Comparison of ENCODE assay signal across 8 cellular contexts in genomic region chr1:218344814-218345672, GRCh38. TPM values are rescaled to one million over a fixed set of nuclear protein-coding genes. Genes with fewer than 3 reads are reported as not detected.
DNase-seq lines count a peak whose midpoint lies in the region; ATAC-seq and TF ChIP-seq lines count a peak whose summit lies in the region.

TSS of gene TGFB2 (plus strand) at chr1:218345336. CDS start at chr1:218346702, 1,366 bp downstream.

- H3K36me3 ChIP-seq in A673 (ENCODE audit: insufficient read depth, low read length, poor library complexity, severe bottlenecking) (no peaks in the 10 kb centered on the region), cardiac muscle cell (no peaks in the 10 kb centered on the region)

- TF ChIP-seq CTCF in A673 (conservative IDR thresholded peaks at IDR 0.05; ENCODE audit: low read depth, low read length) (0 out of 2 replicates have a peak, but pooled peaks have one; percentile 19), GM12864 (IDR thresholded peaks at IDR 0.05; ENCODE audit: low read depth, low read length, missing control alignments) (no peak), cardiac muscle cell (IDR thresholded peaks at IDR 0.05; ENCODE audit: low read depth, low read length) (peak; percentile 9), omental fat pad (IDR thresholded peaks at IDR 0.05) (no peak)

- H3K27ac ChIP-seq in A673 (ENCODE audit: low read depth, low read length, poor library complexity, severe bottlenecking) (no peak within 1 kb of the TSS), cardiac muscle cell (peak within 1 kb of the TSS; percentile 93)

- H3K27me3 Mint-ChIP-seq in activated naive CD8-positive, alpha-beta T cell treated with anti-CD3 and anti-CD28 coated beads, Interleukin-2, amount 10 ng/mL, durations not matched to agents 7 days and 5 days: peaks cover 40% of the 10 kb centered on the region

- H3K4me1 ChIP-seq in A673 (ENCODE audit: insufficient read depth, low read length, poor library complexity, severe bottlenecking): peaks cover 27% of the 10 kb centered on the region
- H3K4me1 ChIP-seq in cardiac muscle cell (ENCODE audit: low read depth): peaks cover 33% of the 10 kb centered on the region

- H3K4me3 ChIP-seq in A673 (ENCODE audit: low read depth, low read length, poor library complexity, severe bottlenecking): peak within 1 kb of the TSS; percentile 57
- H3K4me3 ChIP-seq in GM12864 (ENCODE audit: low read depth, low read length): peak within 1 kb of the TSS; percentile 52
- peak within 1 kb of the TSS; percentile 94 for H3K4me3 ChIP-seq in cardiac muscle cell

- H3K36me3 Mint-ChIP-seq in activated naive CD8-positive, alpha-beta T cell treated with anti-CD3 and anti-CD28 coated beads, Interleukin-2, amount 10 ng/mL, durations not matched to agents 7 days and 5 days: peaks cover 2% of the 10 kb centered on the region

- H3K9me3 ChIP-seq in A673 (ENCODE audit: low read depth, low read length, poor library complexity, severe bottlenecking): no peaks in the 10 kb centered on the region
- H3K9me3 ChIP-seq in cardiac muscle cell (ENCODE audit: low read depth): no peaks in the 10 kb centered on the region

- intact Hi-C loops in A673 (cut with micrococcal nuclease; ENCODE audit: unreplicated experiment): loop anchor here (5.0 to 10.0 kb wide), 7 partner anchors 177 to 1220 kb away; no protein-coding TSS in a partner anchor

- ATAC-seq in HG02798 (IDR thresholded peaks at IDR 0.05; ENCODE audit: poor library complexity, unreplicated experiment): peak; percentile 45
- peak; percentile 13 for ATAC-seq in activated naive CD8-positive, alpha-beta T cell treated with anti-CD3 and anti-CD28 coated beads, Interleukin-2, amount 10 ng/mL, durations not matched to agents 7 days and 5 days (ENCODE audit: low read depth)
- ATAC-seq in omental fat pad (ENCODE audit: low FRiP score): peak; percentile 78

- H3K27me3 ChIP-seq in A673 (replicated peaks; ENCODE audit: insufficient read depth, low read depth, low read length, poor library complexity) (peaks cover 6% of the 10 kb centered on the region), cardiac muscle cell (no peaks in the 10 kb centered on the region)

- no peak within 1 kb of the TSS for H3K4me3 Mint-ChIP-seq in activated naive CD8-positive, alpha-beta T cell treated with anti-CD3 and anti-CD28 coated beads, Interleukin-2, amount 10 ng/mL, durations not matched to agents 7 days and 5 days

- CTCF ChIA-PET in A673 (lab: Charles Lee): interaction anchor here (0.7 kb wide), 1 partner anchor 17 kb away, joined by 3 read pairs; no protein-coding TSS in a partner anchor

- POLR2A ChIA-PET in A673 (lab: Charles Lee; ENCODE audit: low non-redundant PET): no interaction called here
- POLR2A ChIA-PET in activated naive CD8-positive, alpha-beta T cell treated with anti-CD3 and anti-CD28 coated beads, Interleukin-2, amount 10 ng/mL, durations not matched to agents 7 days and 5 days (lab: Charles Lee): no interaction called here

- H3K9me3 Mint-ChIP-seq in activated naive CD8-positive, alpha-beta T cell treated with anti-CD3 and anti-CD28 coated beads, Interleukin-2, amount 10 ng/mL, durations not matched to agents 7 days and 5 days: no peaks in the 10 kb centered on the region

- peaks cover 14% of the 10 kb centered on the region for H3K4me1 Mint-ChIP-seq in activated naive CD8-positive, alpha-beta T cell treated with anti-CD3 and anti-CD28 coated beads, Interleukin-2, amount 10 ng/mL, durations not matched to agents 7 days and 5 days

- no TSS peak for BruUV-seq in A673 (replicated peaks; lab: Mats Ljungman, UMichigan)

- H3K27ac Mint-ChIP-seq in activated naive CD8-positive, alpha-beta T cell treated with anti-CD3 and anti-CD28 coated beads, Interleukin-2, amount 10 ng/mL, durations not matched to agents 7 days and 5 days: no peak within 1 kb of the TSS

- DNase-seq in A673 (ENCODE audit: low spot score) (peak; percentile 56), GM12864 (ENCODE audit: low read depth) (no peak), NCI-H2081 (lab: John Stamatoyannopoulos, UW) (peak; percentile 37 to 63), cardiac muscle cell (ENCODE audit: low read depth in 1 of 2, low spot score in 1 of 2) (peak; percentile 80 to 87), omental fat pad (ENCODE audit: low spot score) (no peak)
- DNase-seq in activated naive CD8-positive, alpha-beta T cell treated with anti-CD3 and anti-CD28 coated beads, Interleukin-2, amount 10 ng/mL, durations not matched to agents 7 days and 5 days: no peak
- no peak for DNase-seq in NK-92 treated with Interleukin-12 subunit alpha and Interleukin-12 subunit beta, amount 100 ng/mL, for 24 hours (lab: John Stamatoyannopoulos, UW)

RNA-seq across cellular contexts. Expression of gene TGFB2, which starts in this region (rescaled TPM):
- total RNA-seq in A673 (2021) (1.2 and 1.4 TPM in 2 replicates), cardiac muscle cell (107 and 171 TPM in 2 replicates), omental fat pad (1 to 10 TPM; 3.1 to 9.1 (median 4.1) TPM)
- total RNA-seq in activated naive CD8-positive, alpha-beta T cell treated with anti-CD3 and anti-CD28 coated beads, Interleukin-2, amount 10 ng/mL, durations not matched to agents 7 days and 5 days: not detected
- polyA plus RNA-seq in cardiac muscle cell: 132 and 210 TPM in 2 replicates

Comparison
In these comparisons a context has a peak if more than half of its experiments do, and no peak if none do; other contexts are left out.
1. RNA of gene TGFB2 (total RNA-seq): 107 to 171 TPM in cardiac muscle cell; 3.1 to 9.1 TPM in omental fat pad, 1.2 to 1.4 TPM in A673 and not detected in activated naive CD8-positive, alpha-beta T cell treated with anti-CD3 and anti-CD28 coated beads, Interleukin-2, amount 10 ng/mL, durations not matched to agents 7 days and 5 days; every median in the first group is over 10 times any median in the second.
2. Peak in ATAC-seq in activated naive CD8-positive, alpha-beta T cell treated with anti-CD3 and anti-CD28 coated beads, Interleukin-2, amount 10 ng/mL, durations not matched to agents 7 days and 5 days; RNA of the gene not detected or under 1 TPM.
3. DNase-seq: peak in A673 (single experiment), NCI-H2081 (2 of 2) and cardiac muscle cell (2 of 2); none in GM12864 (single experiment), activated naive CD8-positive, alpha-beta T cell treated with anti-CD3 and anti-CD28 coated beads, Interleukin-2, amount 10 ng/mL, durations not matched to agents 7 days and 5 days (single experiment), omental fat pad (single experiment) and NK-92 treated with Interleukin-12 subunit alpha and Interleukin-12 subunit beta, amount 100 ng/mL, for 24 hours (single experiment).
4. CTCF ChIP-seq: peak in A673 (single experiment) and cardiac muscle cell (single experiment); none in GM12864 (single experiment) and omental fat pad (0 of 3).
5. ATAC-seq: peak in every context shown above with its lines; median percentile 78 in omental fat pad; 45 in HG02798; 13 in activated naive CD8-positive, alpha-beta T cell treated with anti-CD3 and anti-CD28 coated beads, Interleukin-2, amount 10 ng/mL, durations not matched to agents 7 days and 5 days.
6. Peak in every context shown above with its lines, with median percentiles within 50 percentile points of each other: H3K4me3 ChIP-seq.